In genomic region chr19:28509079-28509895, GRCh38 we compare ENCODE assay signal across 27 cellular contexts.
DNase-seq lines count a peak whose midpoint lies in the region; ATAC-seq and TF ChIP-seq lines count a peak whose summit lies in the region.
"Had no signal": no experiment of that assay in that cellular context is flagged by ENCODE, and none has a peak within 500 bp of the region (broad histone marks: within the 10 kb centered on the region; RNA-seq: fewer than 3 reads in every experiment).

No MANE protein-coding gene starts in this region.

- TF ChIP-seq CTCF in osteocyte (IDR thresholded peaks at IDR 0.05) (no peak), Calu3 (IDR thresholded peaks at IDR 0.05; ENCODE audit: unreplicated experiment) (no peak)
- no peak for TF ChIP-seq CTCF in CD4-positive, alpha-beta T cell (IDR thresholded peaks at IDR 0.05)

- H3K9me3 Mint-ChIP-seq in osteocyte (ENCODE audit: unreplicated experiment) (peaks cover 11% of the 10 kb centered on the region), Calu3 (ENCODE audit: low read depth, unreplicated experiment) (peaks cover 3% of the 10 kb centered on the region)
- H3K9me3 Mint-ChIP-seq in CD4-positive, alpha-beta T cell: no peaks in the 10 kb centered on the region
- H3K9me3 Mint-ChIP-seq in activated naive CD4-positive, alpha-beta T cell treated with anti-CD3 and anti-CD28 coated beads for 36 hours: no peaks in the 10 kb centered on the region
- no peaks in the 10 kb centered on the region for H3K9me3 Mint-ChIP-seq in T-helper 2 cell treated with Interferon-gamma antibody and Interleukin-4, amounts not matched to agents 5 μg/mL and 100 μg/mL, for 36 hours
- H3K9me3 Mint-ChIP-seq: CD8-positive, alpha-beta T cell had no signal

- CTCF ChIA-PET in Calu3 (lab: Charles Lee): no interaction called here
- CTCF ChIA-PET in CD4-positive, alpha-beta T cell (lab: Charles Lee): no interaction called here
- CTCF ChIA-PET in activated naive CD4-positive, alpha-beta T cell treated with anti-CD3 and anti-CD28 coated beads for 36 hours (lab: Charles Lee): no interaction called here

- H3K9me3 ChIP-seq in CD4-positive, alpha-beta T cell (ENCODE audit: control insufficient read depth, low read length): no peaks in the 10 kb centered on the region
- H3K9me3 ChIP-seq: SK-N-SH had no signal

- H3K4me3 Mint-ChIP-seq in osteocyte (ENCODE audit: unreplicated experiment): no peak overlapping the region
- H3K4me3 Mint-ChIP-seq in Calu3 (ENCODE audit: low read depth, unreplicated experiment): no peak overlapping the region
- H3K4me3 Mint-ChIP-seq in CD4-positive, alpha-beta T cell: no peak overlapping the region
- H3K4me3 Mint-ChIP-seq in activated naive CD4-positive, alpha-beta T cell treated with anti-CD3 and anti-CD28 coated beads for 36 hours: no peak overlapping the region
- no peak overlapping the region for H3K4me3 Mint-ChIP-seq in T-helper 2 cell treated with Interferon-gamma antibody and Interleukin-4, amounts not matched to agents 5 μg/mL and 100 μg/mL, for 36 hours
- H3K4me3 Mint-ChIP-seq: CD8-positive, alpha-beta T cell; HFFc6 had no signal

- H3K36me3 Mint-ChIP-seq in osteocyte (ENCODE audit: unreplicated experiment) (no peaks in the 10 kb centered on the region), Calu3 (ENCODE audit: insufficient read depth, unreplicated experiment) (no peaks in the 10 kb centered on the region)
- no peaks in the 10 kb centered on the region for H3K36me3 Mint-ChIP-seq in CD4-positive, alpha-beta T cell (ENCODE audit: low read depth)
- H3K36me3 Mint-ChIP-seq in activated naive CD4-positive, alpha-beta T cell treated with anti-CD3 and anti-CD28 coated beads for 36 hours (ENCODE audit: low read depth): no peaks in the 10 kb centered on the region
- no peaks in the 10 kb centered on the region for H3K36me3 Mint-ChIP-seq in T-helper 2 cell treated with Interferon-gamma antibody and Interleukin-4, amounts not matched to agents 5 μg/mL and 100 μg/mL, for 36 hours (ENCODE audit: low read depth)
- H3K36me3 Mint-ChIP-seq: CD8-positive, alpha-beta T cell had no signal

- no TSS peak for BruUV-seq in Calu3 (replicated peaks; lab: Mats Ljungman, UMichigan)

- DNase-seq in DMS 273 (lab: John Stamatoyannopoulos, UW; ENCODE audit: unreplicated experiment) (peak; percentile 4), DMS 273 treated with DMSO at 0.1 percent for 48 hours (lab: John Stamatoyannopoulos, UW) (no peak), iPS-NIHi7 (ENCODE audit: extremely low spot score) (peak; percentile 7), osteocyte (ENCODE audit: extremely low spot score, unreplicated experiment) (peak; percentile 60), Calu3 (no peak)
- no peak for DNase-seq in CD4-positive, alpha-beta T cell
- no peak for DNase-seq in activated naive CD4-positive, alpha-beta T cell treated with anti-CD3 and anti-CD28 coated beads for 36 hours
- no peak for DNase-seq in T-helper 2 cell treated with Interferon-gamma antibody and Interleukin-4, amounts not matched to agents 5 μg/mL and 100 μg/mL, for 36 hours (ENCODE audit: low spot score)
- DNase-seq: CD8-positive, alpha-beta T cell; DND-41; H7; HFFc6; KBM-7; MM.1S; NCI-H1092; NCI-H1436; NCI-H1930; NCI-H69; NK-92 treated with Interleukin-12 subunit alpha and Interleukin-12 subunit beta, amount 100 ng/mL, for 24 hours; SIG-M5; SK-N-SH had no signal

- no peaks in the 10 kb centered on the region for H3K4me1 Mint-ChIP-seq in osteocyte (ENCODE audit: unreplicated experiment)
- H3K4me1 Mint-ChIP-seq in Calu3 (ENCODE audit: low read depth, unreplicated experiment): no peaks in the 10 kb centered on the region
- H3K4me1 Mint-ChIP-seq in CD4-positive, alpha-beta T cell (ENCODE audit: low read depth): no peaks in the 10 kb centered on the region
- H3K4me1 Mint-ChIP-seq in activated naive CD4-positive, alpha-beta T cell treated with anti-CD3 and anti-CD28 coated beads for 36 hours (ENCODE audit: low read depth): no peaks in the 10 kb centered on the region
- no peaks in the 10 kb centered on the region for H3K4me1 Mint-ChIP-seq in T-helper 2 cell treated with Interferon-gamma antibody and Interleukin-4, amounts not matched to agents 5 μg/mL and 100 μg/mL, for 36 hours (ENCODE audit: low read depth)

- no peak overlapping the region for H3K27ac ChIP-seq in CD4-positive, alpha-beta T cell (ENCODE audit: low read depth, low read length)
- H3K27ac ChIP-seq: 22Rv1; BLaER1 treated with 17β-estradiol and CSF1 and Interleukin-3, amounts not matched to agents 10 nM and 100 nM; HL-60; RWPE1 had no signal

- H3K27me3 Mint-ChIP-seq in osteocyte (ENCODE audit: unreplicated experiment): no peaks in the 10 kb centered on the region
- H3K27me3 Mint-ChIP-seq in Calu3 (ENCODE audit: unreplicated experiment): peaks cover 14% of the 10 kb centered on the region
- peaks cover 10% of the 10 kb centered on the region for H3K27me3 Mint-ChIP-seq in CD4-positive, alpha-beta T cell
- H3K27me3 Mint-ChIP-seq in activated naive CD4-positive, alpha-beta T cell treated with anti-CD3 and anti-CD28 coated beads for 36 hours (ENCODE audit: low read depth): peaks cover 2% of the 10 kb centered on the region
- no peaks in the 10 kb centered on the region for H3K27me3 Mint-ChIP-seq in T-helper 2 cell treated with Interferon-gamma antibody and Interleukin-4, amounts not matched to agents 5 μg/mL and 100 μg/mL, for 36 hours (ENCODE audit: low read depth)

- ATAC-seq in CD4-positive, alpha-beta T cell (ENCODE audit: poor library complexity): no peak
- ATAC-seq: CD8-positive, alpha-beta T cell; GM12878; HepG2 had no signal

- no peaks in the 10 kb centered on the region for H3K27me3 ChIP-seq in CD4-positive, alpha-beta T cell (ENCODE audit: control insufficient read depth, insufficient read depth, low read length)
- H3K27me3 ChIP-seq: BLaER1 treated with 17β-estradiol and CSF1 and Interleukin-3, amounts not matched to agents 10 nM and 100 nM had no signal

- H3K27ac Mint-ChIP-seq in osteocyte (ENCODE audit: unreplicated experiment) (no peak overlapping the region), Calu3 (ENCODE audit: unreplicated experiment) (no peak overlapping the region)
- H3K27ac Mint-ChIP-seq in CD4-positive, alpha-beta T cell: no peak overlapping the region
- no peak overlapping the region for H3K27ac Mint-ChIP-seq in activated naive CD4-positive, alpha-beta T cell treated with anti-CD3 and anti-CD28 coated beads for 36 hours
- no peak overlapping the region for H3K27ac Mint-ChIP-seq in T-helper 2 cell treated with Interferon-gamma antibody and Interleukin-4, amounts not matched to agents 5 μg/mL and 100 μg/mL, for 36 hours
- H3K27ac Mint-ChIP-seq: CD8-positive, alpha-beta T cell; HFFc6 had no signal

- POLR2A ChIA-PET in CD4-positive, alpha-beta T cell (lab: Charles Lee): no interaction called here

- intact Hi-C loops in Calu3 (cut with micrococcal nuclease; ENCODE audit: unreplicated experiment): no loop called here
- intact Hi-C loops in CD4-positive, alpha-beta T cell (cut with DNase I, micrococcal nuclease): no loop called here
- intact Hi-C loops in activated naive CD4-positive, alpha-beta T cell treated with anti-CD3 and anti-CD28 coated beads for 36 hours (cut with micrococcal nuclease): no loop called here

Comparison
In these comparisons a context has a peak if more than half of its experiments do, and no peak if none do; other contexts are left out.
1. DNase-seq: peak in DMS 273 (single experiment), iPS-NIHi7 (single experiment) and osteocyte (single experiment); none in DMS 273 treated with DMSO at 0.1 percent for 48 hours (single experiment), Calu3 (single experiment), CD4-positive, alpha-beta T cell (0 of 10), activated naive CD4-positive, alpha-beta T cell treated with anti-CD3 and anti-CD28 coated beads for 36 hours (single experiment) and T-helper 2 cell treated with Interferon-gamma antibody and Interleukin-4, amounts not matched to agents 5 μg/mL and 100 μg/mL, for 36 hours (single experiment).